24 cellular contexts compared by ENCODE assay signal in genomic region chr20:6956056-6956455, GRCh38.
DNase-seq lines count a peak whose midpoint lies in the region; ATAC-seq lines count a peak whose summit lies in the region.
"Had no signal": no experiment of that assay in that cellular context is flagged by ENCODE, and none has a peak within 500 bp of the region (broad histone marks: within the 10 kb centered on the region; RNA-seq: fewer than 3 reads in every experiment).

No MANE protein-coding gene starts in this region.

- ATAC-seq in left lobe of liver (peak; percentile 74), GM18858 (IDR thresholded peaks at IDR 0.05; ENCODE audit: unreplicated experiment) (no peak)
- ATAC-seq: Panc1, T-cell had no signal

- DNase-seq in AML-193 (lab: John Stamatoyannopoulos, UW) (peak; percentile 52 to 58), MV-4-11 (lab: John Stamatoyannopoulos, UW) (peak; percentile 76), amniotic epithelial cell (ENCODE audit: low read depth) (peak; percentile 61), left lobe of liver (ENCODE audit: low spot score) (no peak), HCEC 1CT (no peak), SHP77 (lab: John Stamatoyannopoulos, UW) (no peak), cerebellar nuclear complex (lab: John Stamatoyannopoulos, UW) (no peak)
- DNase-seq: activated CD4-positive, alpha-beta T cell treated with anti-CD3 and anti-CD28 coated beads, Interleukin-2, amount 50 U/mL, for 4 hours; activated CD4-positive, CD25-positive, alpha-beta regulatory T cell; activated naive CD4-positive, alpha-beta T cell treated with anti-CD3 and anti-CD28 coated beads, Interleukin-2, amount 50 U/mL, for 16 hours; amygdala; effector memory CD4-positive, alpha-beta T cell; H9; KBM-7; mesendoderm; NCI-H510A; psoas muscle; SJCRH30; stimulated activated CD8-positive, alpha-beta memory T cell treated with anti-CD3 and anti-CD28 coated beads, Interleukin-4, amount 100 ng/mL, for 48 hours; stomach; T-cell; thyroid gland had no signal

Comparison
In these comparisons a context has a peak if more than half of its experiments do, and no peak if none do; other contexts are left out.
1. DNase-seq: peak in AML-193 (2 of 2), MV-4-11 (single experiment) and amniotic epithelial cell (single experiment); none in left lobe of liver (single experiment), HCEC 1CT (single experiment), SHP77 (0 of 2) and cerebellar nuclear complex (0 of 2).